8 cellular contexts compared by ENCODE assay signal in genomic region chr4:2413821-2414610, GRCh38. TPM values are rescaled to one million over a fixed set of nuclear protein-coding genes. Genes with fewer than 3 reads are reported as not detected.
A peak's percentile ranks its signal among the peaks of the same experiment; 100 is the strongest.
DNase-seq lines count a peak whose midpoint lies in the region; ATAC-seq, FAIRE-seq and TF ChIP-seq lines count a peak whose summit lies in the region.

No MANE protein-coding gene starts in this region.

- H2BK12ac ChIP-seq in H9 (ENCODE audit: insufficient read length, low read depth, low read length) = no peak overlapping the region

- H3K4me1 ChIP-seq in H9 (ENCODE audit: insufficient read depth, low read length) (peaks cover 6% of the 10 kb centered on the region; the same call in 1 of the 2 replicates), endodermal cell (ENCODE audit: control insufficient read depth, insufficient read depth, low read length) (no peaks in the 10 kb centered on the region), small intestine (ENCODE audit: control insufficient read depth in 2 of 2, insufficient read depth in 1 of 2, low read depth in 1 of 2, low read length in 1 of 2) (peaks cover 15% of the 10 kb centered on the region in 2 donors)

- ATAC-seq in GM18505 (IDR thresholded peaks at IDR 0.05; ENCODE audit: unreplicated experiment) (no peak), HG03196 (IDR thresholded peaks at IDR 0.05; ENCODE audit: unreplicated experiment) (no peak)

- no peak overlapping the region for H2AK5ac ChIP-seq in H9 (ENCODE audit: insufficient read length, low read length)

- H3K23me2 ChIP-seq in H9 (ENCODE audit: insufficient read length, low read depth, low read length, poor library complexity, severe bottlenecking) = peaks cover 34% of the 10 kb centered on the region

- H3K27me3 Mint-ChIP-seq in H9 (ENCODE audit: low read depth) (peaks cover 52% of the 10 kb centered on the region), endodermal cell (ENCODE audit: insufficient read depth) (peaks cover 55% of the 10 kb centered on the region)

- H3K4me3 Mint-ChIP-seq in H9 (peak overlapping the region in 1 of 2 experiments; percentile 70; a peak in 3 of 5 replicates), endodermal cell (peak overlapping the region; percentile 33)

- H2BK20ac ChIP-seq in H9 (ENCODE audit: low read depth, low read length, poor library complexity, severe bottlenecking) = no peak overlapping the region

- no peak overlapping the region for H2BK120ac ChIP-seq in H9 (ENCODE audit: low read depth, low read length, poor library complexity, severe bottlenecking)

- peak; percentile 72 for DNase-seq in H9
- peak; percentile 26 for DNase-seq in T-helper 9 cell
- peak; percentile 76 for DNase-seq in endodermal cell
- DNase-seq in small intestine = peak; percentile 92
- DNase-seq in NCI-H2196 (lab: John Stamatoyannopoulos, UW; ENCODE audit: unreplicated experiment) = no peak
- DNase-seq in WERI-Rb-1 = no peak

- H3K36me3 Mint-ChIP-seq in H9 (ENCODE audit: insufficient read depth in 1 of 3, low read depth in 3 of 3) = no peaks in the 10 kb centered on the region; a peak in 1 of 7 replicates
- no peaks in the 10 kb centered on the region for H3K36me3 Mint-ChIP-seq in endodermal cell (ENCODE audit: low read depth)

- H4K8ac ChIP-seq in H9 (replicated peaks; ENCODE audit: insufficient read length, low read depth, low read length) = no peak overlapping the region

- no peak overlapping the region for H3K56ac ChIP-seq in H9 (ENCODE audit: insufficient read length, low read depth, low read length)

- WGBS in H9 (ENCODE audit: extremely low coverage, insufficient read length, low lambda C conversion rate) = no CpG with 5 or more reads among the region's 14 CpGs
- WGBS in endodermal cell (ENCODE audit: insufficient coverage in 1 of 2, insufficient read length in 1 of 2), 2 experiments = 80 to 88% methylated on average over 7 to 14 of the region's 14 CpGs
- WGBS in small intestine, 3 donors = 37 to 55% (median 45%) methylated on average over 14 of the region's 14 CpGs

- H3K23ac ChIP-seq in H9 (ENCODE audit: insufficient read length, low read depth, low read length) = no peak overlapping the region

- H3K36me3 ChIP-seq in endodermal cell (ENCODE audit: control insufficient read depth, insufficient read depth, low read length) = no peaks in the 10 kb centered on the region
- H3K36me3 ChIP-seq in small intestine (ENCODE audit: control insufficient read depth in 2 of 2, insufficient read depth in 2 of 2, low read length in 2 of 2) = no peaks in the 10 kb centered on the region
- H3K36me3 ChIP-seq in WERI-Rb-1 = no peaks in the 10 kb centered on the region

- H3K9ac ChIP-seq in H9 (ENCODE audit: extremely low read depth, insufficient read length, low read length) (no peak overlapping the region), endodermal cell (ENCODE audit: extremely low read depth, low read length, poor library complexity, severe bottlenecking) (no peak overlapping the region)

- H3K9me3 ChIP-seq in H9 (ENCODE audit: control insufficient read depth, low read depth, low read length) (no peaks in the 10 kb centered on the region), endodermal cell (ENCODE audit: control insufficient read depth, low read length) (no peaks in the 10 kb centered on the region), small intestine (ENCODE audit: control insufficient read depth, low read depth) (no peaks in the 10 kb centered on the region), WERI-Rb-1 (ENCODE audit: severe bottlenecking) (no peaks in the 10 kb centered on the region)

- no peak for FAIRE-seq in small intestine (lab: Jason Lieb, UNC)

- no peak overlapping the region for H4K91ac ChIP-seq in H9 (ENCODE audit: insufficient read length, low read depth, low read length)

- no peak overlapping the region for H4K5ac ChIP-seq in H9 (ENCODE audit: insufficient read length, low read depth, low read length)

- peak overlapping the region; percentile 75 for H3K4me2 ChIP-seq in H9 (ENCODE audit: insufficient read depth, insufficient read length, low read length)

- no peak overlapping the region for H3T11ph ChIP-seq in H9 (ENCODE audit: low read length)

- H2BK15ac ChIP-seq in H9 (ENCODE audit: low read depth, low read length) = no peak overlapping the region

- no peak overlapping the region for H2BK5ac ChIP-seq in H9 (ENCODE audit: insufficient read length, low read length)

- H3K18ac ChIP-seq in H9 (ENCODE audit: insufficient read length, low read depth, low read length) = peak overlapping the region; percentile 77

- no peak overlapping the region for H3K4ac ChIP-seq in H9 (ENCODE audit: low read depth, low read length)

- H3K79me2 ChIP-seq in H9 (ENCODE audit: insufficient read depth, low read length) = no peaks in the 10 kb centered on the region

- peak overlapping the region; percentile 69 for H3K27ac ChIP-seq in H9 (ENCODE audit: insufficient read length, low read depth, low read length)
- H3K27ac ChIP-seq in endodermal cell (ENCODE audit: low read depth, low read length) = no peak overlapping the region
- peak overlapping the region; percentile 95 to 99 for H3K27ac ChIP-seq in small intestine (ENCODE audit: low read depth in 1 of 2, low read length in 1 of 2)
- no peak overlapping the region for H3K27ac ChIP-seq in WERI-Rb-1

- no peak overlapping the region for H2AFZ ChIP-seq in H9 (ENCODE audit: low read length)

- TF ChIP-seq CTCF in H9 (conservative IDR thresholded peaks at IDR 0.05) = no peak
- TF ChIP-seq CTCF in endodermal cell (conservative IDR thresholded peaks at IDR 0.05) = no peak
- no peak for TF ChIP-seq CTCF in WERI-Rb-1 (IDR thresholded peaks at IDR 0.05; ENCODE audit: low read depth, low read length)

- H3K4me1 Mint-ChIP-seq in H9 (peaks cover 36 to 39% of the 10 kb centered on the region in 2 experiments), endodermal cell (peaks cover 27% of the 10 kb centered on the region)

- H3K27me3 ChIP-seq in H9 (ENCODE audit: insufficient read depth, low read length) = peaks cover 20% of the 10 kb centered on the region; the same call in 1 of the 2 replicates
- H3K27me3 ChIP-seq in endodermal cell (ENCODE audit: control insufficient read depth, insufficient read depth, low read length, poor library complexity, severe bottlenecking) = peaks cover 46% of the 10 kb centered on the region
- no peaks in the 10 kb centered on the region for H3K27me3 ChIP-seq in small intestine (ENCODE audit: control insufficient read depth in 2 of 2, insufficient read depth in 2 of 2, low read length in 2 of 2)
- peaks cover 19% of the 10 kb centered on the region for H3K27me3 ChIP-seq in WERI-Rb-1 (ENCODE audit: insufficient read depth, low read depth, severe bottlenecking)

- H3K4me3 ChIP-seq in endodermal cell (ENCODE audit: low read length) = no peak overlapping the region
- H3K4me3 ChIP-seq in small intestine (ENCODE audit: low read depth in 1 of 2, low read length in 2 of 2) = peak overlapping the region in 1 of 2 donors; percentile 46
- H3K4me3 ChIP-seq in WERI-Rb-1 (ENCODE audit: low read depth, low read length) = no peak overlapping the region

- H3K27ac Mint-ChIP-seq in H9 = no peak overlapping the region
- H3K27ac Mint-ChIP-seq in endodermal cell = peak overlapping the region; percentile 52

- peak overlapping the region; percentile 81 for H3K14ac ChIP-seq in H9 (ENCODE audit: insufficient read depth, low read length)

- peaks cover 0 to 3% of the 10 kb centered on the region in 2 experiments; a peak in 3 of 5 replicates for H3K9me3 Mint-ChIP-seq in H9
- H3K9me3 Mint-ChIP-seq in endodermal cell = no peaks in the 10 kb centered on the region

- TF ChIP-seq POLR2A in GM18505 (IDR thresholded peaks at IDR 0.05; ENCODE audit: borderline replicate concordance, extremely low read depth, insufficient read depth, insufficient read length) = no peak

- no peaks in the 10 kb centered on the region for H3K79me1 ChIP-seq in H9 (ENCODE audit: insufficient read depth, low read depth, low read length, poor library complexity, severe bottlenecking)

- peaks cover 3% of the 10 kb centered on the region for H4K20me1 ChIP-seq in H9 (ENCODE audit: control insufficient read depth, insufficient read depth, insufficient read length)

RNA-seq across cellular contexts. Expression of gene ZFYVE28, which starts 4.4 kb away (rescaled TPM):
- total RNA-seq in H9 (2021) (0.98 and 1.2 TPM in 2 replicates), endodermal cell (1 to 10 TPM in 1 of 2 donors, under 1 TPM in 1; 0.73 to 1.6 TPM)
- polyA plus RNA-seq in endodermal cell (2013, experiment 1 of 2) = 0.32 TPM
- polyA plus RNA-seq in endodermal cell (2013, experiment 2 of 2) = 0.29 TPM
- 10 to 100 TPM in 2 of 3 donors, 1 to 10 TPM in 1; 9.3 to 29.5 (median 16.2) TPM for polyA plus RNA-seq in small intestine

RNA-seq across cellular contexts. Expression of gene CFAP99, which starts 4.7 kb away (rescaled TPM):
- total RNA-seq in H9 (2021) (0.13 and 0.35 TPM in 2 replicates), endodermal cell (not detected)
- polyA plus RNA-seq in endodermal cell (2013, experiment 1 of 2) = not detected
- not detected for polyA plus RNA-seq in endodermal cell (2013, experiment 2 of 2)
- polyA plus RNA-seq in small intestine = under 1 TPM in 2 of 3 donors, not detected in 1; 0.15 to 0.67 TPM

RNA-seq across cellular contexts. Expression of gene RNF4, which starts 54.9 kb away (rescaled TPM):
- total RNA-seq in H9 (2021) (88.5 and 92.0 TPM in 2 replicates), endodermal cell (10 to 100 TPM; 73.2 to 93.6 TPM)
- 68.6 TPM for polyA plus RNA-seq in endodermal cell (2013, experiment 1 of 2)
- 67.6 TPM for polyA plus RNA-seq in endodermal cell (2013, experiment 2 of 2)
- polyA plus RNA-seq in small intestine = 10 to 100 TPM; 18.6 to 26.8 (median 26.7) TPM

Comparison
In these comparisons a context has a peak if more than half of its experiments do, and no peak if none do; other contexts are left out.
1. DNase-seq: peak in H9 (single experiment), T-helper 9 cell (single experiment), endodermal cell (single experiment) and small intestine (single experiment); none in NCI-H2196 (single experiment) and WERI-Rb-1 (single experiment).
2. H3K27ac ChIP-seq: peak in H9 (single experiment) and small intestine (2 of 2); none in endodermal cell (single experiment) and WERI-Rb-1 (single experiment).